ENCODE assay signal across 10 cellular contexts in genomic region chr10:99945286-99945685, GRCh38.
DNase-seq lines count a peak whose midpoint lies in the region; ATAC-seq and TF ChIP-seq lines count a peak whose summit lies in the region.
"Had no signal": no experiment of that assay in that cellular context is flagged by ENCODE, and none has a peak within 500 bp of the region (broad histone marks: within the 10 kb centered on the region; RNA-seq: fewer than 3 reads in every experiment).

No MANE protein-coding gene starts in this region.

- H3K4me2 ChIP-seq in IMR-90 (ENCODE audit: low read depth, low read length): peak overlapping the region; percentile 48; the same call in 1 of the 2 replicates

- no peak overlapping the region for H2BK15ac ChIP-seq in IMR-90 (ENCODE audit: low read depth, low read length)

- H3K27me3 ChIP-seq in IMR-90 (ENCODE audit: control insufficient read depth, insufficient read depth, low read length): no peaks in the 10 kb centered on the region
- no peaks in the 10 kb centered on the region for H3K27me3 ChIP-seq in left lung
- no peaks in the 10 kb centered on the region for H3K27me3 ChIP-seq in thoracic aorta (replicated peaks; ENCODE audit: insufficient read depth)

- H3K4ac ChIP-seq in IMR-90 (ENCODE audit: low read depth, low read length): no peak overlapping the region

- WGBS in IMR-90 (ENCODE audit: extremely low coverage in 2 of 2, insufficient read length in 1 of 2), 2 experiments: 53% methylated on average over 3 of the region's 4 CpGs; no CpG with 5 or more reads in 1 of the 2 experiments

- no peak overlapping the region for H3K14ac ChIP-seq in IMR-90 (replicated peaks; ENCODE audit: low read depth, low read length)

- ATAC-seq in IMR-90 (ENCODE audit: low read depth) (peak; percentile 85), left lung (peak; percentile 82), thoracic aorta (ENCODE audit: insufficient number of reproducible peaks, low FRiP score, low read depth) (no peak), HG02981 (IDR thresholded peaks at IDR 0.05; ENCODE audit: unreplicated experiment) (no peak)

- H2AK9ac ChIP-seq in IMR-90 (replicated peaks; ENCODE audit: low read depth, low read length, poor library complexity): no peak overlapping the region

- H3K9me1 ChIP-seq in IMR-90 (ENCODE audit: insufficient read depth, low read length): peaks cover 4% of the 10 kb centered on the region

- H3K23ac ChIP-seq in IMR-90 (ENCODE audit: low read depth, low read length): no peak overlapping the region

- TF ChIP-seq CTCF in IMR-90 (conservative IDR thresholded peaks at IDR 0.05; ENCODE audit: low read depth, low read length) (no peak), left lung (IDR thresholded peaks at IDR 0.05) (no peak), thoracic aorta (IDR thresholded peaks at IDR 0.05) (no peak)

- no peak overlapping the region for H4K8ac ChIP-seq in IMR-90 (ENCODE audit: low read depth in 2 of 2, low read length in 2 of 2)

- no peak for TF ChIP-seq POLR2A in IMR-90 (IDR thresholded peaks at IDR 0.05; ENCODE audit: low read depth, low read length)

- H3K9me3 ChIP-seq in IMR-90 (ENCODE audit: control insufficient read depth, insufficient read depth, low read length) (no peaks in the 10 kb centered on the region), left lung (no peaks in the 10 kb centered on the region), thoracic aorta (no peaks in the 10 kb centered on the region)

- intact Hi-C loops in IMR-90 (cut with micrococcal nuclease): no loop called here
- intact Hi-C loops in left lung (cut with DNase I): no loop called here

- no TSS peak for BruUV-seq in IMR-90 (replicated peaks; lab: Mats Ljungman, UMichigan)

- H3K4me1 ChIP-seq in IMR-90 (ENCODE audit: control insufficient read depth, insufficient read depth, low read length) (peaks cover 6% of the 10 kb centered on the region), left lung (no peaks in the 10 kb centered on the region), thoracic aorta (ENCODE audit: control insufficient read depth in 1 of 2, low read depth in 2 of 2) (peaks cover 4 to 27% of the 10 kb centered on the region in 2 donors)

- no peak overlapping the region for H2BK120ac ChIP-seq in IMR-90 (ENCODE audit: low read depth, low read length)

- no peak overlapping the region for H2BK5ac ChIP-seq in IMR-90 (ENCODE audit: low read depth, low read length, poor library complexity, severe bottlenecking)

- H4K5ac ChIP-seq in IMR-90 (ENCODE audit: low read depth, low read length): no peak overlapping the region

- H4K91ac ChIP-seq in IMR-90 (ENCODE audit: insufficient read depth, low read depth, low read length): no peak overlapping the region

- H3K18ac ChIP-seq in IMR-90 (ENCODE audit: low read depth, low read length): no peak overlapping the region

- no peak overlapping the region for H2AFZ ChIP-seq in IMR-90 (replicated peaks; ENCODE audit: low read length, poor library complexity)

- no peak overlapping the region for H3K9ac ChIP-seq in IMR-90 (ENCODE audit: low read depth, low read length)

- no peak overlapping the region for H2AK5ac ChIP-seq in IMR-90 (ENCODE audit: low read depth, low read length)

- CTCF ChIA-PET in IMR-90 (lab: Yijun Ruan, JAX): interaction anchor here (0.6 to 1.5 kb wide), 2 partner anchors 20 to 109 kb away, joined by 3 to 6 read pairs; no protein-coding TSS in a partner anchor

- H3K4me3 ChIP-seq in IMR-90 (ENCODE audit: insufficient read depth, low read depth, low read length): no peak overlapping the region
- H3K4me3 ChIP-seq in left lung: no peak overlapping the region
- H3K4me3 ChIP-seq in thoracic aorta: no peak overlapping the region

- H3K56ac ChIP-seq in IMR-90 (ENCODE audit: extremely low read depth, insufficient read depth, low read length): no peak overlapping the region

- no peak overlapping the region for H2BK20ac ChIP-seq in IMR-90 (ENCODE audit: low read depth, low read length)

- H3K36me3 ChIP-seq in IMR-90 (ENCODE audit: control insufficient read depth, insufficient read depth, low read length) (peaks cover 2% of the 10 kb centered on the region; the same call in 1 of the 2 replicates), left lung (no peaks in the 10 kb centered on the region), thoracic aorta (no peaks in the 10 kb centered on the region)

- dilution Hi-C loops in IMR-90 (cut with HindIII; ENCODE audit: low sequenced_read_pairs, unreplicated experiment): no loop called here

- peaks cover 45% of the 10 kb centered on the region; the same call in 1 of the 2 replicates for H4K20me1 ChIP-seq in IMR-90 (ENCODE audit: insufficient read depth, low read length)

- DNase-seq in IMR-90 (peak; percentile 93), dermis microvascular lymphatic vessel endothelial cell (ENCODE audit: low read depth in 2 of 2) (peak; percentile 58 to 88), left lung (no peak), thoracic aorta (ENCODE audit: low spot score) (peak; percentile 15), amniotic stem cell (lab: John Stamatoyannopoulos, UW) (no peak), substantia nigra (lab: John Stamatoyannopoulos, UW) (no peak), GOT3 (lab: John Stamatoyannopoulos, UW) (no peak)
- DNase-seq: activated naive CD4-positive, alpha-beta T cell treated with anti-CD3 and anti-CD28 coated beads, Interleukin-2, amount 50 U/mL, for 16 hours; MV-4-11 had no signal

- in situ Hi-C loops in IMR-90 (cut with MboI; ENCODE audit: low sequenced_read_pairs): no loop called here

- H3K79me1 ChIP-seq in IMR-90 (ENCODE audit: low read depth in 1 of 2, low read length in 2 of 2): peaks cover 15 to 74% of the 10 kb centered on the region in 2 experiments

- H3K27ac ChIP-seq in IMR-90 (ENCODE audit: insufficient read depth, low read length) (no peak overlapping the region), left lung (peak overlapping the region in 1 of 2 donors; percentile 15), thoracic aorta (peak overlapping the region in 1 of 2 donors; percentile 11), substantia nigra (ENCODE audit: low read depth, low read length, poor library complexity, severe bottlenecking) (no peak overlapping the region)

- no peak for TF ChIP-seq RAD21 in IMR-90 (IDR thresholded peaks at IDR 0.05; ENCODE audit: low read length)

- POLR2A ChIA-PET in IMR-90 (lab: Charles Lee; ENCODE audit: unreplicated experiment): interaction anchor here (1.0 kb wide), 1 partner anchor 14 kb away, joined by 4 read pairs; no protein-coding TSS in a partner anchor

TF ChIP-seq in IMR-90, 13 proteins besides CTCF, POLR2A, EP300 and RAD21:
- TF ChIP-seq, protein P1, sequence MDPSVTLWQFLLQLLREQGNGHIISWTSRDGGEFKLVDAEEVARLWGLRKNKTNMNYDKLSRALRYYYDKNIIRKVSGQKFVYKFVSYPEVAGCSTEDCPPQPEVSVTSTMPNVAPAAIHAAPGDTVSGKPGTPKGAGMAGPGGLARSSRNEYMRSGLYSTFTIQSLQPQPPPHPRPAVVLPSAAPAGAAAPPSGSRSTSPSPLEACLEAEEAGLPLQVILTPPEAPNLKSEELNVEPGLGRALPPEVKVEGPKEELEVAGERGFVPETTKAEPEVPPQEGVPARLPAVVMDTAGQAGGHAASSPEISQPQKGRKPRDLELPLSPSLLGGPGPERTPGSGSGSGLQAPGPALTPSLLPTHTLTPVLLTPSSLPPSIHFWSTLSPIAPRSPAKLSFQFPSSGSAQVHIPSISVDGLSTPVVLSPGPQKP (IDR thresholded peaks at IDR 0.05; ENCODE audit: borderline replicate concordance, low read depth, low read length): no peak
- TF ChIP-seq NFE2L2 (IDR thresholded peaks at IDR 0.05; ENCODE audit: low read depth, low read length) (no peak), RCOR1 (IDR thresholded peaks at IDR 0.05; ENCODE audit: insufficient replicate concordance, low read length) (no peak), FOS (IDR thresholded peaks at IDR 0.05; ENCODE audit: low read depth, low read length) (peak; percentile 83), CEBPB (IDR thresholded peaks at IDR 0.05; ENCODE audit: low read depth, low read length) (peak; percentile 66), MAZ (IDR thresholded peaks at IDR 0.05; ENCODE audit: borderline replicate concordance, low read depth, low read length) (no peak), MAFK (IDR thresholded peaks at IDR 0.05; ENCODE audit: low read depth, low read length) (no peak), MXI1 (IDR thresholded peaks at IDR 0.05; ENCODE audit: borderline replicate concordance, low read depth, low read length) (no peak), SMC3 (IDR thresholded peaks at IDR 0.05; ENCODE audit: low read depth, low read length) (no peak), CHD1 (IDR thresholded peaks at IDR 0.05; ENCODE audit: low read depth, low read length) (no peak), BHLHE40 (IDR thresholded peaks at IDR 0.05; ENCODE audit: low read depth, low read length) (peak; percentile 37; the same call in 1 of the 2 replicates), RFX5 (IDR thresholded peaks at IDR 0.05; ENCODE audit: low read depth, low read length) (no peak)
- TF ChIP-seq, protein P2, sequence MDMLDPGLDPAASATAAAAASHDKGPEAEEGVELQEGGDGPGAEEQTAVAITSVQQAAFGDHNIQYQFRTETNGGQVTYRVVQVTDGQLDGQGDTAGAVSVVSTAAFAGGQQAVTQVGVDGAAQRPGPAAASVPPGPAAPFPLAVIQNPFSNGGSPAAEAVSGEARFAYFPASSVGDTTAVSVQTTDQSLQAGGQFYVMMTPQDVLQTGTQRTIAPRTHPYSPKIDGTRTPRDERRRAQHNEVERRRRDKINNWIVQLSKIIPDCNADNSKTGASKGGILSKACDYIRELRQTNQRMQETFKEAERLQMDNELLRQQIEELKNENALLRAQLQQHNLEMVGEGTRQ (IDR thresholded peaks at IDR 0.05; ENCODE audit: low read depth, low read length): no peak

Comparison
In these comparisons a context has a peak if more than half of its experiments do, and no peak if none do; other contexts are left out.
1. ATAC-seq: peak in IMR-90 (single experiment) and left lung (single experiment); none in thoracic aorta (single experiment) and HG02981 (single experiment).
2. DNase-seq: peak in IMR-90 (single experiment), dermis microvascular lymphatic vessel endothelial cell (2 of 2) and thoracic aorta (single experiment); none in left lung (0 of 2), amniotic stem cell (single experiment), substantia nigra (0 of 49) and GOT3 (single experiment).